2 cellular contexts compared by ENCODE assay signal in genomic region chr11:5626191-5626590, GRCh38.
TF ChIP-seq lines count a peak whose summit lies in the region.

No MANE protein-coding gene starts in this region.

TF ChIP-seq in IMR-90, 13 proteins besides CTCF, POLR2A, EP300 and RAD21:
- TF ChIP-seq MAFK (IDR thresholded peaks at IDR 0.05; ENCODE audit: low read depth, low read length) (no peak), USF2 (IDR thresholded peaks at IDR 0.05; ENCODE audit: low read depth, low read length) (no peak), FOS (IDR thresholded peaks at IDR 0.05; ENCODE audit: low read depth, low read length) (peak; percentile 53; the same call in 1 of the 2 replicates), ELK1 (IDR thresholded peaks at IDR 0.05; ENCODE audit: borderline replicate concordance, low read depth, low read length) (no peak), CEBPB (IDR thresholded peaks at IDR 0.05; ENCODE audit: low read depth, low read length) (peak; percentile 78)

TF ChIP-seq in GM12878, 131 proteins besides CTCF, POLR2A, EP300 and RAD21:
- TF ChIP-seq RELA (IDR thresholded peaks at IDR 0.05; ENCODE audit: borderline replicate concordance, partially characterized antibody) (no peak), CHD2 (IDR thresholded peaks at IDR 0.05; ENCODE audit: borderline replicate concordance, low read depth, low read length) (no peak), ZBED1 (IDR thresholded peaks at IDR 0.05; ENCODE audit: borderline replicate concordance) (no peak), TCF12 (IDR thresholded peaks at IDR 0.05; ENCODE audit: low read depth, low read length) (no peak), MEF2A (IDR thresholded peaks at IDR 0.05; ENCODE audit: insufficient read depth, low read depth, low read length) (no peak)
